ENCODE assay signal across 20 cellular contexts in the genomic region with DNA sequence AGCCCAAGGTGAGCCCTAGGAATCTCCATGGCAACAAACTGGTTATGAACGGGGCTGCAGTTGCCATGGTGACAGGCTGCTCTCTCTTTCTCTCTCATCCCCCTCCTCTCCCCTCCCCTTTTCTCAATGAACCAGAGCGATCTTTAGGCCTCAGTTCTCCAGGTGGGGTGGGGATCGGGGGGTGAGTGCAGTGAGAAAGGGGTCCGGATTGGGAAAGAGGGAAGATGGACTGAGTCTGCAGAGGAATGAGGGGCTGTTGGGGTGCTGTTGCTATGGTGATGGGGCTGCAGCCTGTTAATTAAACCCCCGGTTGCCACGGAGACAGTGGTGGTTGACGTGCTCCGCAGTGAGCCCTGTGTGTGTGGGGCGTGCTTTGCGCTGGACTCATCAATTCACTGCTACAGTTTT. TPM values are rescaled to one million over a fixed set of nuclear protein-coding genes. Genes with fewer than 3 reads are reported as not detected.
A peak's percentile ranks its signal among the peaks of the same experiment; 100 is the strongest.
DNase-seq lines count a peak whose midpoint lies in the region; ATAC-seq and TF ChIP-seq lines count a peak whose summit lies in the region.
"Had no signal": no experiment of that assay in that cellular context is flagged by ENCODE, and none has a peak within 500 bp of the region (broad histone marks: within the 10 kb centered on the region; RNA-seq: fewer than 3 reads in every experiment).

No MANE protein-coding gene starts in this region.

- TF ChIP-seq CTCF in HEK293 (tag by site-specific recombination; IDR thresholded peaks at IDR 0.05) (no peak), neural cell (IDR thresholded peaks at IDR 0.05; ENCODE audit: poor library complexity, severe bottlenecking) (no peak)

- H3K9me3 ChIP-seq in HEK293 (ENCODE audit: control insufficient read depth, insufficient read depth, low read depth, low read length) (no peaks in the 10 kb centered on the region), neural cell (ENCODE audit: low read length) (no peaks in the 10 kb centered on the region)
- H3K9me3 ChIP-seq: Caco-2 had no signal

- POLR2A ChIA-PET in HEK293 (lab: Yijun Ruan, JAX) = no interaction called here

- CTCF ChIA-PET in HEK293 (lab: Yijun Ruan, JAX) = interaction anchor here (0.7 to 6.1 kb wide), 2 partner anchors 11 to 514 kb away, joined by 3 to 43 read pairs; no protein-coding TSS in a partner anchor

- peak overlapping the region; percentile 81 for H3K9ac ChIP-seq in neural cell (ENCODE audit: low read length)

- H3K9me2 ChIP-seq in neural cell (ENCODE audit: insufficient read depth, low read length) = no peaks in the 10 kb centered on the region

- peaks cover 56% of the 10 kb centered on the region for H3K79me2 ChIP-seq in neural cell (replicated peaks; ENCODE audit: insufficient read depth, low read length)

- TF ChIP-seq RAD21 in neural cell (conservative IDR thresholded peaks at IDR 0.05) = no peak

- TF ChIP-seq EP300 in neural cell (conservative IDR thresholded peaks at IDR 0.05; ENCODE audit: poor library complexity, severe bottlenecking) = peak; percentile 87

- peak overlapping the region; percentile 24 for H2AFZ ChIP-seq in neural cell (ENCODE audit: low read depth, low read length)

- H4K20me1 ChIP-seq in neural cell (ENCODE audit: insufficient read depth) = no peaks in the 10 kb centered on the region

- H3K4me1 ChIP-seq in HEK293 (ENCODE audit: control insufficient read depth, insufficient read depth, low read length) = no peaks in the 10 kb centered on the region
- H3K4me1 ChIP-seq: Caco-2 had no signal

- no peaks in the 10 kb centered on the region for H3K27me3 ChIP-seq in neural cell (ENCODE audit: insufficient read depth, low read depth, low read length)

- no peak overlapping the region for H3K4me3 ChIP-seq in HEK293 (ENCODE audit: low read depth, low read length)
- H3K4me3 ChIP-seq in neural cell (ENCODE audit: low read length) = peak overlapping the region; percentile 79

- H3F3A ChIP-seq in neural cell (ENCODE audit: insufficient read depth, low read length, poor library complexity, severe bottlenecking) = no peaks in the 10 kb centered on the region

- H3K4me2 ChIP-seq in neural cell (ENCODE audit: low read length) = peak overlapping the region; percentile 96

- no peak for ATAC-seq in HG03571 (IDR thresholded peaks at IDR 0.05; ENCODE audit: unreplicated experiment)
- ATAC-seq: PC-3 had no signal

- DNase-seq in NCI-H146 (lab: John Stamatoyannopoulos, UW) (peak; percentile 6), NCI-H146 treated with DMSO at 0.1 percent for 48 hours (lab: John Stamatoyannopoulos, UW; ENCODE audit: unreplicated experiment) (no peak), SK-N-DZ (ENCODE audit: low spot score) (peak; percentile 56), NCI-H1092 (lab: John Stamatoyannopoulos, UW) (no peak), mucosa of gallbladder (ENCODE audit: low spot score) (no peak)
- DNase-seq: CD4-positive, alpha-beta T cell; H7; KBM-7; NCI-H1105 treated with DMSO at 0.1 percent for 48 hours; NCI-H1930; NCI-H2171 treated with DMSO at 0.1 percent for 48 hours; PC-3; RPMI8226; SHP77 treated with DMSO at 0.1 percent for 48 hours had no signal

- no peak overlapping the region for H3K27ac ChIP-seq in HEK293 (ENCODE audit: extremely low read depth, low read depth, low read length)
- peak overlapping the region; percentile 96 for H3K27ac ChIP-seq in neural cell (ENCODE audit: low read length)

- H3K36me3 ChIP-seq in HEK293 (ENCODE audit: control insufficient read depth in 2 of 2, insufficient read depth in 1 of 2, low read length in 2 of 2) (no peaks in the 10 kb centered on the region), neural cell (ENCODE audit: insufficient read depth, low read length) (no peaks in the 10 kb centered on the region)

TF ChIP-seq in HEK293, 187 proteins besides CTCF, POLR2A, EP300 and RAD21:
- TF ChIP-seq, protein P1, sequence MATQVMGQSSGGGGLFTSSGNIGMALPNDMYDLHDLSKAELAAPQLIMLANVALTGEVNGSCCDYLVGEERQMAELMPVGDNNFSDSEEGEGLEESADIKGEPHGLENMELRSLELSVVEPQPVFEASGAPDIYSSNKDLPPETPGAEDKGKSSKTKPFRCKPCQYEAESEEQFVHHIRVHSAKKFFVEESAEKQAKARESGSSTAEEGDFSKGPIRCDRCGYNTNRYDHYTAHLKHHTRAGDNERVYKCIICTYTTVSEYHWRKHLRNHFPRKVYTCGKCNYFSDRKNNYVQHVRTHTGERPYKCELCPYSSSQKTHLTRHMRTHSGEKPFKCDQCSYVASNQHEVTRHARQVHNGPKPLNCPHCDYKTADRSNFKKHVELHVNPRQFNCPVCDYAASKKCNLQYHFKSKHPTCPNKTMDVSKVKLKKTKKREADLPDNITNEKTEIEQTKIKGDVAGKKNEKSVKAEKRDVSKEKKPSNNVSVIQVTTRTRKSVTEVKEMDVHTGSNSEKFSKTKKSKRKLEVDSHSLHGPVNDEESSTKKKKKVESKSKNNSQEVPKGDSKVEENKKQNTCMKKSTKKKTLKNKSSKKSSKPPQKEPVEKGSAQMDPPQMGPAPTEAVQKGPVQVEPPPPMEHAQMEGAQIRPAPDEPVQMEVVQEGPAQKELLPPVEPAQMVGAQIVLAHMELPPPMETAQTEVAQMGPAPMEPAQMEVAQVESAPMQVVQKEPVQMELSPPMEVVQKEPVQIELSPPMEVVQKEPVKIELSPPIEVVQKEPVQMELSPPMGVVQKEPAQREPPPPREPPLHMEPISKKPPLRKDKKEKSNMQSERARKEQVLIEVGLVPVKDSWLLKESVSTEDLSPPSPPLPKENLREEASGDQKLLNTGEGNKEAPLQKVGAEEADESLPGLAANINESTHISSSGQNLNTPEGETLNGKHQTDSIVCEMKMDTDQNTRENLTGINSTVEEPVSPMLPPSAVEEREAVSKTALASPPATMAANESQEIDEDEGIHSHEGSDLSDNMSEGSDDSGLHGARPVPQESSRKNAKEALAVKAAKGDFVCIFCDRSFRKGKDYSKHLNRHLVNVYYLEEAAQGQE (tag by site-specific recombination; IDR thresholded peaks at IDR 0.05) = no peak
- TF ChIP-seq ZNF341 (tag by site-specific recombination; IDR thresholded peaks at IDR 0.05; ENCODE audit: low read depth) = peak; percentile 61
TF ChIP-seq in HEK293: peak in this region for 1.

TF ChIP-seq in neural cell, 6 proteins besides CTCF, POLR2A, EP300 and RAD21:
- TF ChIP-seq SMC3 (conservative IDR thresholded peaks at IDR 0.05; ENCODE audit: poor library complexity) (peak; percentile 54), MXI1 (conservative IDR thresholded peaks at IDR 0.05; ENCODE audit: poor library complexity, severe bottlenecking) (peak; percentile 82), TAF1 (IDR thresholded peaks at IDR 0.05; ENCODE audit: low read depth) (no peak), EZH2 (IDR thresholded peaks at IDR 0.05; ENCODE audit: borderline replicate concordance, insufficient read depth, low read length, poor library complexity, severe bottlenecking) (no peak), POLR2AphosphoS5 (IDR thresholded peaks at IDR 0.05) (peak; percentile 55)
- TF ChIP-seq, protein P1 (IDR thresholded peaks at IDR 0.05; ENCODE audit: borderline replicate concordance) = peak; percentile 30

RNA-seq across cellular contexts. Expression of gene SLC12A5, which starts 3.6 kb away (rescaled TPM):
- 0.52 and 0.55 TPM in 2 replicates for polyA plus RNA-seq in SK-N-DZ (2014; cell fraction: cytosol; rRNA removed)
- polyA plus RNA-seq in SK-N-DZ (2014; cell fraction: nucleus; rRNA removed) = 4.7 and 9.5 TPM in 2 replicates
- polyA plus RNA-seq in neural cell = 53.1 and 74.4 TPM in 2 replicates
- polyA minus RNA-seq in neural cell = 68.2 and 69.4 TPM in 2 replicates
- 0.32 TPM for total RNA-seq in mucosa of gallbladder
- total RNA-seq: NCI-H460 had no signal

RNA-seq across cellular contexts. Expression of gene MMP9, which starts 16.7 kb away (rescaled TPM):
- polyA plus RNA-seq in SK-N-DZ (2014; cell fraction: cytosol; rRNA removed) = 0.26 TPM in 1 of 2 replicates, not detected in the other
- polyA plus RNA-seq in SK-N-DZ (2014; cell fraction: nucleus; rRNA removed) = not detected in 2 replicates
- not detected in 2 replicates for polyA plus RNA-seq in neural cell
- polyA minus RNA-seq in neural cell = not detected in 2 replicates
- 0.52 TPM for total RNA-seq in mucosa of gallbladder
- total RNA-seq: NCI-H460 had no signal
- polyA plus RNA-seq: BJ had no signal

RNA-seq across cellular contexts. Expression of gene ZNF335, which starts 53.4 kb away (rescaled TPM):
- polyA plus RNA-seq in SK-N-DZ (2014; cell fraction: cytosol; rRNA removed) = 14.4 and 15.1 TPM in 2 replicates
- 33.7 and 53.1 TPM in 2 replicates for polyA plus RNA-seq in SK-N-DZ (2014; cell fraction: nucleus; rRNA removed)
- 12.8 and 18.9 TPM in 2 replicates for polyA plus RNA-seq in neural cell
- polyA minus RNA-seq in neural cell = 25.4 and 26.5 TPM in 2 replicates
- 19.4 TPM for total RNA-seq in mucosa of gallbladder

Comparison
In these comparisons a context has a peak if more than half of its experiments do, and no peak if none do; other contexts are left out.
1. DNase-seq: peak in NCI-H146 (single experiment) and SK-N-DZ (single experiment); none in NCI-H146 treated with DMSO at 0.1 percent for 48 hours (single experiment), NCI-H1092 (single experiment) and mucosa of gallbladder (single experiment).